23 cellular contexts compared by ENCODE assay signal in genomic region chr11:36713715-36714114, GRCh38.
DNase-seq lines count a peak whose midpoint lies in the region; ATAC-seq and TF ChIP-seq lines count a peak whose summit lies in the region.
"Had no signal": no experiment of that assay in that cellular context is flagged by ENCODE, and none has a peak within 500 bp of the region (broad histone marks: within the 10 kb centered on the region; RNA-seq: fewer than 3 reads in every experiment).

No MANE protein-coding gene starts in this region.

- H3K4me1 Mint-ChIP-seq in naive thymus-derived CD8-positive, alpha-beta T cell = no peaks in the 10 kb centered on the region
- H3K4me1 Mint-ChIP-seq: CD4-positive, CD25-positive, alpha-beta regulatory T cell; IgD-negative memory B cell had no signal

- peaks cover 19 to 35% (median 28%) of the 10 kb centered on the region in 5 donors for H3K27me3 Mint-ChIP-seq in naive thymus-derived CD8-positive, alpha-beta T cell
- H3K27me3 Mint-ChIP-seq: CD4-positive, CD25-positive, alpha-beta regulatory T cell; IgD-negative memory B cell had no signal

- no peaks in the 10 kb centered on the region for H3K9me3 Mint-ChIP-seq in naive thymus-derived CD8-positive, alpha-beta T cell
- H3K9me3 Mint-ChIP-seq: activated T-cell treated with anti-CD3 and anti-CD28 coated beads, Interleukin-2, amount 50 U/mL, for 4 hours; IgD-negative memory B cell had no signal

- no peak for TF ChIP-seq POLR2A in esophagus muscularis mucosa (IDR thresholded peaks at IDR 0.05; ENCODE audit: low read depth)

- H3K4me3 ChIP-seq in DND-41 (ENCODE audit: low read depth in 1 of 2, low read length in 2 of 2) (no peak overlapping the region), esophagus muscularis mucosa (no peak overlapping the region)
- H3K4me3 ChIP-seq: body of pancreas, vagina had no signal

- TF ChIP-seq CTCF in DND-41 (IDR thresholded peaks at IDR 0.05; ENCODE audit: borderline replicate concordance, extremely low read depth, low read length, poor library complexity, severe bottlenecking) (no peak), esophagus muscularis mucosa (IDR thresholded peaks at IDR 0.05) (no peak)

- 0 out of 3 replicates have a peak, but pooled peaks have one; percentile 31 for ATAC-seq in DND-41 (ENCODE audit: insufficient read depth, low read depth)
- ATAC-seq in naive thymus-derived CD8-positive, alpha-beta T cell = no peak
- no peak for ATAC-seq in HG02970 (IDR thresholded peaks at IDR 0.05; ENCODE audit: low FRiP score, unreplicated experiment)
- ATAC-seq in HG03159 (IDR thresholded peaks at IDR 0.05; ENCODE audit: unreplicated experiment) = no peak
- ATAC-seq: activated T-cell treated with anti-CD3 and anti-CD28 coated beads, Interleukin-2, amount 50 U/mL, for 4 hours; body of pancreas; WTC11 had no signal

- H3K36me3 Mint-ChIP-seq in naive thymus-derived CD8-positive, alpha-beta T cell = no peaks in the 10 kb centered on the region
- H3K36me3 Mint-ChIP-seq: CD4-positive, CD25-positive, alpha-beta regulatory T cell; IgD-negative memory B cell had no signal

- H2AFZ ChIP-seq in DND-41 (ENCODE audit: low read depth, low read length) = no peak overlapping the region

- H3K4me1 ChIP-seq in DND-41 (ENCODE audit: insufficient read depth, low read length) (no peaks in the 10 kb centered on the region), esophagus muscularis mucosa (no peaks in the 10 kb centered on the region)
- H3K4me1 ChIP-seq: body of pancreas, vagina had no signal

- no peak overlapping the region for H3K4me2 ChIP-seq in DND-41 (ENCODE audit: insufficient read depth, low read length)

- H3K36me3 ChIP-seq in DND-41 (ENCODE audit: insufficient read depth, low read length) (no peaks in the 10 kb centered on the region), esophagus muscularis mucosa (no peaks in the 10 kb centered on the region)
- H3K36me3 ChIP-seq: vagina had no signal

- H3K9me3 ChIP-seq in DND-41 (ENCODE audit: insufficient read depth, low read length, severe bottlenecking) (no peaks in the 10 kb centered on the region), esophagus muscularis mucosa (no peaks in the 10 kb centered on the region)
- H3K9me3 ChIP-seq: body of pancreas, vagina had no signal

- no peaks in the 10 kb centered on the region for H4K20me1 ChIP-seq in DND-41 (ENCODE audit: insufficient read depth, low read length)

- POLR2A ChIA-PET in naive thymus-derived CD8-positive, alpha-beta T cell (lab: Charles Lee) = no interaction called here

- no peaks in the 10 kb centered on the region for H3K79me2 ChIP-seq in DND-41 (ENCODE audit: insufficient read depth, low read length)

- no peaks in the 10 kb centered on the region for H3K27me3 ChIP-seq in DND-41 (ENCODE audit: insufficient read depth, low read length, poor library complexity)
- no peaks in the 10 kb centered on the region for H3K27me3 ChIP-seq in esophagus muscularis mucosa
- H3K27me3 ChIP-seq: body of pancreas, vagina had no signal

- no peak overlapping the region for H3K4me3 Mint-ChIP-seq in naive thymus-derived CD8-positive, alpha-beta T cell
- H3K4me3 Mint-ChIP-seq: activated T-cell treated with anti-CD3 and anti-CD28 coated beads, Interleukin-2, amount 50 U/mL, for 4 hours; CD4-positive, CD25-positive, alpha-beta regulatory T cell; WTC11 had no signal

- no peak overlapping the region for H3K27ac Mint-ChIP-seq in naive thymus-derived CD8-positive, alpha-beta T cell
- H3K27ac Mint-ChIP-seq: CD4-positive, CD25-positive, alpha-beta regulatory T cell; IgD-negative memory B cell; WTC11 had no signal

- WGBS in esophagus muscularis mucosa = 73% methylated on average over 2 of the region's 2 CpGs

- no peak overlapping the region for H3K9ac ChIP-seq in DND-41 (ENCODE audit: low read depth, low read length)

- no peak for TF ChIP-seq EP300 in esophagus muscularis mucosa (IDR thresholded peaks at IDR 0.05)

- intact Hi-C loops in esophagus muscularis mucosa (cut with DNase I) = no loop called here

- H3K27ac ChIP-seq in DND-41 (ENCODE audit: low read length) = no peak overlapping the region
- no peak overlapping the region for H3K27ac ChIP-seq in esophagus muscularis mucosa (replicated peaks in 1 of 4)
- H3K27ac ChIP-seq: body of pancreas, vagina had no signal

- DNase-seq in DND-41 (no peak), NOMO-1 treated with DMSO at 0.1 percent for 48 hours (lab: John Stamatoyannopoulos, UW; ENCODE audit: unreplicated experiment) (peak; percentile 67), esophagus muscularis mucosa (ENCODE audit: extremely low spot score) (peak; percentile 37), mucosa of gallbladder (ENCODE audit: low spot score) (peak; percentile 15), ureter (ENCODE audit: low spot score) (no peak)
- no peak for DNase-seq in naive thymus-derived CD8-positive, alpha-beta T cell
- DNase-seq: activated CD4-positive, alpha-beta T cell treated with anti-CD3 and anti-CD28 coated beads, Interleukin-2, amount 50 U/mL, for 1 hour; activated naive CD4-positive, alpha-beta T cell; activated T-cell treated with anti-CD3 and anti-CD28 coated beads, Interleukin-2, amount 50 U/mL, for 4 hours; CD4-positive, CD25-positive, alpha-beta regulatory T cell; EL; GOT3; NCI-H1417 treated with DMSO at 0.1 percent for 48 hours; NCI-H446; NCI-H82; stimulated activated naive CD4-positive, alpha-beta T cell treated with Interleukin-2 at 50 U/mL for 16 hours; T-helper 9 cell had no signal

Comparison
In these comparisons a context has a peak if more than half of its experiments do, and no peak if none do; other contexts are left out.
1. DNase-seq: peak in NOMO-1 treated with DMSO at 0.1 percent for 48 hours (single experiment), esophagus muscularis mucosa (single experiment) and mucosa of gallbladder (single experiment); none in DND-41 (single experiment), naive thymus-derived CD8-positive, alpha-beta T cell (0 of 10) and ureter (single experiment).